ENCODE assay signal across 6 cellular contexts in genomic region chr16:57485091-57485915, GRCh38. TPM values are rescaled to one million over a fixed set of nuclear protein-coding genes. Genes with fewer than 3 reads are reported as not detected.
DNase-seq lines count a peak whose midpoint lies in the region; ATAC-seq and TF ChIP-seq lines count a peak whose summit lies in the region.

No MANE protein-coding gene starts in this region.

- H3K4me1 ChIP-seq in GM23248 (ENCODE audit: insufficient read depth): peaks cover 24% of the 10 kb centered on the region
- H3K4me1 ChIP-seq in body of pancreas: peaks cover 48% of the 10 kb centered on the region

- ATAC-seq in body of pancreas (peak; percentile 8), natural killer cell (no peak)

- peak overlapping the region in 1 of 2 donors; percentile 85 for H3K27ac Mint-ChIP-seq in natural killer cell

- peak overlapping the region; percentile 91 for H3K4me3 Mint-ChIP-seq in natural killer cell

- H3K27ac ChIP-seq in GM23248 (peak overlapping the region; percentile 83), body of pancreas (peak overlapping the region; percentile 68 to 76 (median 69))

- H3K4me2 ChIP-seq in GM23248 (ENCODE audit: unreplicated experiment): peak overlapping the region; percentile 98

- no peaks in the 10 kb centered on the region for H3K9me3 ChIP-seq in GM23248 (ENCODE audit: low read depth)
- H3K9me3 ChIP-seq in body of pancreas: no peaks in the 10 kb centered on the region

- H3K9me2 ChIP-seq in GM23248 (ENCODE audit: insufficient read depth): no peaks in the 10 kb centered on the region

- TF ChIP-seq POLR2A in body of pancreas (IDR thresholded peaks at IDR 0.05): no peak

- peak; percentile 63 for DNase-seq in GM23248
- DNase-seq in body of pancreas: peak in 2 of 4 donors; percentile 34 to 58
- DNase-seq in natural killer cell: no peak
- no peak for DNase-seq in globus pallidus (ENCODE audit: low spot score)
- DNase-seq in SKM-1 treated with dmso at 0.1 percent for 144 hours (lab: John Stamatoyannopoulos, UW; ENCODE audit: unreplicated experiment): no peak
- no peak for DNase-seq in stimulated activated CD8-positive, alpha-beta memory T cell treated with anti-CD3 and anti-CD28 coated beads, Interleukin-4, amount 100 ng/mL, for 48 hours

- peaks cover 12% of the 10 kb centered on the region for H3K79me2 ChIP-seq in GM23248 (ENCODE audit: insufficient read depth)

- 0 out of 2 replicates have a peak, but pooled peaks cover 10% of the 10 kb centered on the region for H3F3A ChIP-seq in GM23248 (ENCODE audit: insufficient read depth)

- H2AFZ ChIP-seq in GM23248: peak overlapping the region; percentile 79

- H3K27me3 Mint-ChIP-seq in natural killer cell (ENCODE audit: low read depth in 2 of 2): peaks cover 0 to 3% of the 10 kb centered on the region in 2 donors

- H3K36me3 ChIP-seq in GM23248 (ENCODE audit: low read depth) (no peaks in the 10 kb centered on the region), body of pancreas (replicated peaks in 1 of 2; ENCODE audit: insufficient read depth in 1 of 2, low read depth in 2 of 2) (no peaks in the 10 kb centered on the region)

- H3K4me3 ChIP-seq in GM23248 (peak overlapping the region; percentile 96), body of pancreas (peak overlapping the region; percentile 22 to 48)

- peak overlapping the region; percentile 98 for H3K9ac ChIP-seq in GM23248

- no peaks in the 10 kb centered on the region for H3K36me3 Mint-ChIP-seq in natural killer cell

- in situ Hi-C loops in GM23248 (cut with MboI): no loop called here

- no peak for TF ChIP-seq CTCF in body of pancreas (IDR thresholded peaks at IDR 0.05)
- TF ChIP-seq CTCF in natural killer cell (IDR thresholded peaks at IDR 0.05): no peak

- H4K20me1 ChIP-seq in GM23248 (ENCODE audit: insufficient read depth): no peaks in the 10 kb centered on the region

- H3K9me3 Mint-ChIP-seq in natural killer cell: no peaks in the 10 kb centered on the region

- no peaks in the 10 kb centered on the region for H3K27me3 ChIP-seq in GM23248 (replicated peaks; ENCODE audit: insufficient read depth)
- no peaks in the 10 kb centered on the region for H3K27me3 ChIP-seq in body of pancreas

- H3K4me1 Mint-ChIP-seq in natural killer cell: peaks cover 11 to 30% of the 10 kb centered on the region in 2 donors

- 39 to 45% methylated on average over 13 to 14 of the region's 14 CpGs for WGBS in GM23248 (ENCODE audit: low coverage in 1 of 2, low lambda C conversion rate in 2 of 2, missing lambda C conversion rate in 2 of 2), 2 experiments
- WGBS in body of pancreas, 2 donors: 35 to 54% methylated on average over 6 to 13 of the region's 14 CpGs

- intact Hi-C loops in body of pancreas (cut with DNase I) (no loop called here), natural killer cell (cut with micrococcal nuclease) (no loop called here)

RNA-seq across cellular contexts. Expression of gene DOK4, which starts 1.0 kb away (rescaled TPM):
- 51.6 and 60.5 TPM in 2 replicates for total RNA-seq in GM23248 (2014; rRNA removed; shearing (Covaris generic))
- polyA plus RNA-seq in GM23248 (2016; fragmentation: Nextera tagmentation; extraction: Ambion mirVana): 44.6 and 47.1 TPM in 2 replicates
- total RNA-seq in body of pancreas (10 to 100 TPM; 33.0 to 36.1 TPM), natural killer cell (1 to 10 TPM in 2 of 3 donors, under 1 TPM in 1; 0.75 to 2.5 (median 1.5) TPM)

RNA-seq across cellular contexts. Expression of gene POLR2C, which starts 22.8 kb away (rescaled TPM):
- 152 and 163 TPM in 2 replicates for total RNA-seq in GM23248 (2014; rRNA removed; shearing (Covaris generic))
- 39.6 and 40.0 TPM in 2 replicates for polyA plus RNA-seq in GM23248 (2016; fragmentation: Nextera tagmentation; extraction: Ambion mirVana)
- total RNA-seq in body of pancreas: 10 to 100 TPM; 34.9 to 77.3 TPM
- total RNA-seq in natural killer cell: 10 to 100 TPM; 55.4 to 71.2 (median 66.7) TPM

RNA-seq across cellular contexts. Expression of gene COQ9, which starts 38.0 kb away (rescaled TPM):
- total RNA-seq in GM23248 (2014; rRNA removed; shearing (Covaris generic)): 31.5 and 41.3 TPM in 2 replicates
- polyA plus RNA-seq in GM23248 (2016; fragmentation: Nextera tagmentation; extraction: Ambion mirVana): 41.4 and 41.8 TPM in 2 replicates
- total RNA-seq in body of pancreas (10 to 100 TPM; 38.7 to 56.0 TPM), natural killer cell (10 to 100 TPM; 16.9 to 30.2 (median 18.3) TPM)

RNA-seq across cellular contexts. Expression of gene CIAPIN1, which starts 38.1 kb away (rescaled TPM):
- 35.7 TPM in 2 replicates for total RNA-seq in GM23248 (2014; rRNA removed; shearing (Covaris generic))
- polyA plus RNA-seq in GM23248 (2016; fragmentation: Nextera tagmentation; extraction: Ambion mirVana): 45.1 and 55.2 TPM in 2 replicates
- total RNA-seq in body of pancreas (10 to 100 TPM; 13.5 to 19.4 TPM), natural killer cell (10 to 100 TPM; 41.1 to 48.8 (median 42.9) TPM)

RNA-seq across cellular contexts. Expression of gene CCDC102A, which starts 51.1 kb away (rescaled TPM):
- total RNA-seq in GM23248 (2014; rRNA removed; shearing (Covaris generic)): 17.7 and 20.6 TPM in 2 replicates
- polyA plus RNA-seq in GM23248 (2016; fragmentation: Nextera tagmentation; extraction: Ambion mirVana): 3.9 and 4.6 TPM in 2 replicates
- 10 to 100 TPM; 10.6 to 22.4 TPM for total RNA-seq in body of pancreas
- 10 to 100 TPM; 15.5 to 24.4 (median 17.1) TPM for total RNA-seq in natural killer cell

Comparison
In these comparisons a context has a peak if more than half of its experiments do, and no peak if none do; other contexts are left out.
1. RNA of gene DOK4, which starts 1.0 kb away (total RNA-seq): 51.6 to 60.5 TPM in GM23248 and 33.0 to 36.1 TPM in body of pancreas; 0.75 to 2.5 TPM in natural killer cell; every median in the first group is over 4 times any median in the second.